In genomic region chr1:85587846-85588245, GRCh38 we compare ENCODE assay signal across 19 cellular contexts. TPM values are rescaled to one million over a fixed set of nuclear protein-coding genes. Genes with fewer than 3 reads are reported as not detected.
"Had no signal": no experiment of that assay in that cellular context is flagged by ENCODE, and none has a peak within 500 bp of the region (broad histone marks: within the 10 kb centered on the region; RNA-seq: fewer than 3 reads in every experiment).

No MANE protein-coding gene starts in this region.

- H3K27me3 ChIP-seq: brain microvascular endothelial cell, dorsolateral prefrontal cortex, foreskin keratinocyte had no signal

- H3K4me3 Mint-ChIP-seq: activated CD8-positive, alpha-beta T cell treated with anti-CD3 and anti-CD28 coated beads for 36 hours; activated T-helper 17 cell treated with anti-CD3 and anti-CD28 coated beads, Interleukin-2, amount 50 U/mL, for 72 hours; nephron progenitor cell had no signal

- H3K27ac ChIP-seq: brain microvascular endothelial cell, dorsolateral prefrontal cortex, epithelial cell of prostate, foreskin keratinocyte had no signal

- DNase-seq: activated CD4-positive, alpha-beta T cell treated with anti-CD3 and anti-CD28 coated beads for 48 hours; activated CD4-positive, CD25-positive, alpha-beta regulatory T cell; activated CD8-positive, alpha-beta T cell treated with anti-CD3 and anti-CD28 coated beads for 36 hours; activated naive CD4-positive, alpha-beta T cell treated with Interleukin-2 at 50 U/mL for 16 hours; activated T-cell treated with anti-CD3 and anti-CD28 coated beads, Interleukin-2, amount 50 U/mL, for 1 hour; brain microvascular endothelial cell; central memory CD4-positive, alpha-beta T cell; dorsolateral prefrontal cortex; foreskin keratinocyte; kidney; mammary epithelial cell; nephron progenitor cell; stimulated activated CD4-positive, alpha-beta T cell treated with anti-CD3 and anti-CD28 coated beads, Interleukin-2, amount 100 ng/mL, for 24 hours; stimulated activated naive CD8-positive, alpha-beta T cell treated with anti-CD3 and anti-CD28 coated beads, Interleukin-15, Interleukin-2, amounts not matched to agents 100 U/mL and 50 U/mL, for 24 hours; trophoblast cell had no signal

- ATAC-seq: activated CD8-positive, alpha-beta T cell treated with anti-CD3 and anti-CD28 coated beads for 36 hours; activated T-helper 17 cell treated with anti-CD3 and anti-CD28 coated beads, Interleukin-2, amount 50 U/mL, for 72 hours; foreskin keratinocyte; left lobe of liver; stimulated activated naive CD8-positive, alpha-beta T cell treated with anti-CD3 and anti-CD28 coated beads, Interleukin-15, Interleukin-2, amounts not matched to agents 100 U/mL and 50 U/mL, for 24 hours had no signal

- H3K4me1 Mint-ChIP-seq: activated T-helper 17 cell treated with anti-CD3 and anti-CD28 coated beads, Interleukin-2, amount 50 U/mL, for 72 hours had no signal

- H3K27me3 Mint-ChIP-seq: progenitor cell of endocrine pancreas had no signal

- H3K4me3 ChIP-seq: dorsolateral prefrontal cortex had no signal

- H3K27ac Mint-ChIP-seq: activated CD8-positive, alpha-beta T cell treated with anti-CD3 and anti-CD28 coated beads for 36 hours; activated T-helper 17 cell treated with anti-CD3 and anti-CD28 coated beads, Interleukin-2, amount 50 U/mL, for 72 hours; nephron progenitor cell; progenitor cell of endocrine pancreas had no signal

RNA-seq across cellular contexts. Expression of gene CCN1, which starts 7.3 kb away (rescaled TPM):
- total RNA-seq: activated T-helper 17 cell treated with anti-CD3 and anti-CD28 coated beads, Interleukin-2, amount 50 U/mL, for 72 hours had no signal
